ENCODE assay signal across 22 cellular contexts in genomic region chr5:145068696-145069095, GRCh38.
"Had no signal": no experiment of that assay in that cellular context is flagged by ENCODE, and none has a peak within 500 bp of the region (broad histone marks: within the 10 kb centered on the region; RNA-seq: fewer than 3 reads in every experiment).

No MANE protein-coding gene starts in this region.

- DNase-seq: activated CD4-positive, alpha-beta T cell treated with anti-CD3 and anti-CD28 coated beads for 4 hours; activated CD8-positive, alpha-beta memory T cell treated with anti-CD3 and anti-CD28 coated beads, Interleukin-2, amount 50 U/mL, for 4 hours; activated CD8-positive, alpha-beta T cell treated with anti-CD3 and anti-CD28 coated beads for 36 hours; activated gamma-delta T cell treated with Interleukin-2 at 50 U/mL for 16 hours; activated naive CD4-positive, alpha-beta T cell treated with anti-CD3 and anti-CD28 coated beads, Interleukin-2, amount 10 ng/mL, durations not matched to agents 7 days and 5 days; activated naive CD8-positive, alpha-beta T cell treated with anti-CD3 and anti-CD28 coated beads for 36 hours; activated T-cell treated with anti-CD3 and anti-CD28 coated beads, Interleukin-2, amount 50 U/mL, for 72 hours; aorta; Karpas-422; MM.1S; NCI-H1105; NCI-H1436; NCI-H187 treated with DMSO at 0.1 percent for 48 hours; NCI-H2081 treated with DMSO at 0.1 percent for 48 hours; NCI-H226; NCI-H510A; Peyer's patch; Right ventricle myocardium superior; SJCRH30; SK-N-SH; T-helper 1 cell had no signal

- H3K9me3 ChIP-seq: Peyer's patch, SJCRH30, SK-N-SH had no signal

- H3K27ac ChIP-seq: Peyer's patch, RWPE1, SJCRH30 had no signal

- H3K36me3 ChIP-seq: Peyer's patch, SJCRH30 had no signal

- H3K4me3 ChIP-seq: Peyer's patch, SJCRH30 had no signal

- H3K4me1 ChIP-seq: Peyer's patch, SJCRH30 had no signal

- H3K27me3 ChIP-seq: Peyer's patch, SJCRH30 had no signal
